In genomic region chr15:41259546-41260189, GRCh38 we compare ENCODE assay signal across 1 cellular context.
TF ChIP-seq lines count a peak whose summit lies in the region.

No MANE protein-coding gene starts in this region.

TF ChIP-seq in A549, 52 proteins besides CTCF, POLR2A, EP300 and RAD21 (continued from another document):
- no peak for TF ChIP-seq ZFP36 (IDR thresholded peaks at IDR 0.05; ENCODE audit: borderline replicate concordance, partially characterized antibody)
